In the genomic region with DNA sequence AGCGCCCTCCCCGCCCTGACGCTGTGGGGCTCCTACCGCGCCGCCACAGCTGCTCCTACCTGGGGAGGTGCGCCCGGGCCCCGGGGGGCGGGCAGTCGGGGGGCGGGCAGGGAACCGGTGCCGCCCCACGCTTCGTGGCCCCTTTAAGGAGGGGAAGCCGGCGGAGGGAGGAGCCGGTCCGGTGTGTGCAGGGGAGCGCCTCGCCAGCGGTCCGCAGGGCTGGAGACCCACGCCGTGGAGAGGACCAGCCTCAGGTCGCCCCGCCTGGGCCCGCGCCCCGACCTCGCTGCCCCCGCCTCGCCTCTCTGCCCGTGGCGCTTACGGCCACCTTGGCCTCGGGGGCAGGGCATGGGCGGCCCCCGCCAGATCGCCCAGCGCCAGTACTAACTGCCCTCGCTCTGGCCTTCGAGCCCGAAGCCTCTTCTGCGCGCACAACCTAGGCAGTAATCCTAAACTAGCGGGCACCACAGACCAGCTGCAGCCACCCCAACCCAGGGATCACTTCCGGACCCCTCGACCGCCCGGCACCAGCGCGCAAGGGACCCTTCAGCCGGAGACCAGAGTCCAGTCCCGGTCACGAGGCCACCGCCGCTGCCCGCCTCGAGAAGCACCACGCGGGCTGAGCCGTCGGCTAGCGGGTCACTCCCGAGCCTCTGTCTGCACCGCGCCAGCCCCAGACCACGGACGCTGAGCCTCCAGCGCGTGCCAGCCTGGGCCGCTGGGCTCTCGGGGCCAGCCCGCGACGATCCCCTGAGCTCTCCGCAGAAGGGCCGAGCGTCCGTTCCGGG, we compare ENCODE assay signal across 7 cellular contexts. TPM values are rescaled to one million over a fixed set of nuclear protein-coding genes. Genes with fewer than 3 reads are reported as not detected.
DNase-seq lines count a peak whose midpoint lies in the region; FAIRE-seq and TF ChIP-seq lines count a peak whose summit lies in the region.

A gene (plus strand): TSS at position 171 of the 788 bp plus-strand sequence. CDS start 689 bp downstream, outside the sequence.

- no peaks in the 10 kb centered on the region for H3K4me1 ChIP-seq in kidney (ENCODE audit: control insufficient read depth in 1 of 2, insufficient read depth in 1 of 2, low read depth in 1 of 2, low read length in 2 of 2)

- no peaks in the 10 kb centered on the region for H3K9me3 ChIP-seq in kidney (ENCODE audit: control insufficient read depth in 1 of 2, low read length in 2 of 2)

- TF ChIP-seq CTCF in GM13976 (IDR thresholded peaks at IDR 0.05; ENCODE audit: borderline replicate concordance, control extremely low read depth, extremely low read depth, insufficient read depth, missing control alignments) (no peak), RWPE1 (conservative IDR thresholded peaks at IDR 0.05; ENCODE audit: low read depth) (no peak), fibroblast of villous mesenchyme (IDR thresholded peaks at IDR 0.05; ENCODE audit: insufficient read depth, low read depth, low read length) (no peak), kidney (IDR thresholded peaks at IDR 0.05; ENCODE audit: borderline replicate concordance, extremely low read depth, insufficient read depth) (no peak)

- no peak for FAIRE-seq in kidney (lab: Jason Lieb, UNC)

- H3K36me3 ChIP-seq in kidney (ENCODE audit: control insufficient read depth in 1 of 2, insufficient read depth in 2 of 2, low read length in 2 of 2), result no peaks in the 10 kb centered on the region

- H3K4me3 ChIP-seq in fibroblast of villous mesenchyme (ENCODE audit: low read depth, low read length), result peak within 1 kb of the TSS; percentile 37
- no peak within 1 kb of the TSS for H3K4me3 ChIP-seq in kidney (ENCODE audit: low read length in 2 of 2)

- CTCF ChIA-PET in RWPE1 (lab: Yijun Ruan, JAX), result interaction anchor here (0.7 to 1.2 kb wide), 4 partner anchors 10 to 352 kb away, joined by 3 read pairs; a partner anchor contains a TSS

- H3K27ac ChIP-seq in RWPE1, result peak within 1 kb of the TSS; percentile 26; the same call in 1 of the 2 replicates
- no peak within 1 kb of the TSS for H3K27ac ChIP-seq in kidney (ENCODE audit: low read depth in 2 of 2, low read length in 2 of 2)

- DNase-seq in GM13976 (ENCODE audit: low spot score), result peak; percentile 45
- no peak for DNase-seq in RWPE1 (ENCODE audit: low spot score)
- DNase-seq in fibroblast of villous mesenchyme (ENCODE audit: low read depth), result no peak
- peak; percentile 74 for DNase-seq in retina
- no peak for DNase-seq in NOMO-1 treated with dmso at 0.1 percent for 144 hours (lab: John Stamatoyannopoulos, UW; ENCODE audit: unreplicated experiment)
- no peak for DNase-seq in kidney
- no peak for DNase-seq in kidney tubule cell (ENCODE audit: low spot score)

- in situ Hi-C loops in GM13976 (cut with MboI; ENCODE audit: low sequenced_read_pairs, unreplicated experiment), result no loop called here

- no peak within 1 kb of the TSS for H3K9ac ChIP-seq in kidney (ENCODE audit: low read length in 2 of 2)

- intact Hi-C loops in kidney (cut with DNase I), result no loop called here

- POLR2A ChIA-PET in RWPE1 (lab: Yijun Ruan, JAX; ENCODE audit: low non-redundant PET), result no interaction called here

RNA-seq across cellular contexts. Expression of the gene that starts here (rescaled TPM):
- total RNA-seq in fibroblast of villous mesenchyme (under 0.01 and 0.64 TPM in 2 replicates), kidney (2.2 TPM)
- polyA plus RNA-seq in kidney (ENCODE audit: insufficient read depth, low read depth, low replicate concordance), result not detected

Comparison
In these comparisons a context has a peak if more than half of its experiments do, and no peak if none do; other contexts are left out.
1. DNase-seq: peak in GM13976 (single experiment) and retina (single experiment); none in RWPE1 (single experiment), fibroblast of villous mesenchyme (single experiment), NOMO-1 treated with dmso at 0.1 percent for 144 hours (single experiment), kidney (single experiment) and kidney tubule cell (single experiment).